ENCODE assay signal across 8 cellular contexts in genomic region chr19:6516018-6516658, GRCh38. TPM values are rescaled to one million over a fixed set of nuclear protein-coding genes. Genes with fewer than 3 reads are reported as not detected.
DNase-seq lines count a peak whose midpoint lies in the region; ATAC-seq and TF ChIP-seq lines count a peak whose summit lies in the region.

No MANE protein-coding gene starts in this region.

- no peaks in the 10 kb centered on the region for H3K27me3 ChIP-seq in body of pancreas

- peak; percentile 100 for DNase-seq in COLO829 (ENCODE audit: low spot score)
- DNase-seq in Kasumi-1 (lab: John Stamatoyannopoulos, UW) = peak; percentile 98 to 99
- DNase-seq in T-helper 2 cell treated with Interferon-gamma antibody and Interleukin-4, amounts not matched to agents 5 μg/mL and 100 μg/mL, for 36 hours (ENCODE audit: low spot score) = peak; percentile 77
- DNase-seq in body of pancreas = peak; percentile 99 to 100 (median 99)
- DNase-seq in hypothalamus (lab: John Stamatoyannopoulos, UW) = peak; percentile 47 to 96 (median 88)
- peak; percentile 93 for DNase-seq in retina
- DNase-seq in NCI-H1105 treated with DMSO at 0.1 percent for 48 hours (lab: John Stamatoyannopoulos, UW) = no peak

- H3K27ac Mint-ChIP-seq in T-helper 2 cell treated with Interferon-gamma antibody and Interleukin-4, amounts not matched to agents 5 μg/mL and 100 μg/mL, for 36 hours = peak overlapping the region; percentile 91

- WGBS in body of pancreas, 2 donors = 1% methylated on average over 19 to 25 of the region's 26 CpGs

- peak overlapping the region; percentile 95 for H3K4me3 Mint-ChIP-seq in T-helper 2 cell treated with Interferon-gamma antibody and Interleukin-4, amounts not matched to agents 5 μg/mL and 100 μg/mL, for 36 hours

- peak overlapping the region; percentile 29 to 46 for H3K4me3 ChIP-seq in body of pancreas

- no peaks in the 10 kb centered on the region for H3K9me3 Mint-ChIP-seq in T-helper 2 cell treated with Interferon-gamma antibody and Interleukin-4, amounts not matched to agents 5 μg/mL and 100 μg/mL, for 36 hours

- TF ChIP-seq CTCF in body of pancreas (IDR thresholded peaks at IDR 0.05) = no peak

- peak overlapping the region; percentile 73 to 86 (median 83) for H3K27ac ChIP-seq in body of pancreas

- H3K4me1 ChIP-seq in body of pancreas = peaks cover 8% of the 10 kb centered on the region

- H3K9me3 ChIP-seq in body of pancreas = no peaks in the 10 kb centered on the region

- peaks cover 30% of the 10 kb centered on the region for H3K4me1 Mint-ChIP-seq in T-helper 2 cell treated with Interferon-gamma antibody and Interleukin-4, amounts not matched to agents 5 μg/mL and 100 μg/mL, for 36 hours (ENCODE audit: low read depth)

- H3K27me3 Mint-ChIP-seq in T-helper 2 cell treated with Interferon-gamma antibody and Interleukin-4, amounts not matched to agents 5 μg/mL and 100 μg/mL, for 36 hours (ENCODE audit: low read depth) = no peaks in the 10 kb centered on the region

- H3K36me3 Mint-ChIP-seq in T-helper 2 cell treated with Interferon-gamma antibody and Interleukin-4, amounts not matched to agents 5 μg/mL and 100 μg/mL, for 36 hours (ENCODE audit: low read depth) = no peaks in the 10 kb centered on the region

- ATAC-seq in GM21423 (IDR thresholded peaks at IDR 0.05; ENCODE audit: unreplicated experiment) (peak; percentile 36), body of pancreas (peak; percentile 92)

- TF ChIP-seq POLR2A in body of pancreas (IDR thresholded peaks at IDR 0.05) = peak in 1 of 3 donors; percentile 53

- intact Hi-C loops in body of pancreas (cut with DNase I) = loop anchor here (10.0 kb wide), 1 partner anchor 229 kb away; no protein-coding TSS in a partner anchor

- H3K36me3 ChIP-seq in body of pancreas (replicated peaks in 1 of 2; ENCODE audit: insufficient read depth in 1 of 2, low read depth in 2 of 2) = no peaks in the 10 kb centered on the region

RNA-seq across cellular contexts. Expression of gene TUBB4A, which starts 14.0 kb away (rescaled TPM):
- 1 to 10 TPM; 3.0 to 3.4 TPM for total RNA-seq in body of pancreas

RNA-seq across cellular contexts. Expression of gene TNFSF9, which starts 14.7 kb away (rescaled TPM):
- total RNA-seq in body of pancreas = 1 to 10 TPM in 1 of 2 donors, not detected in 1; 2.6 TPM

RNA-seq across cellular contexts. Expression of gene DENND1C, which starts 34.6 kb away (rescaled TPM):
- total RNA-seq in body of pancreas = 1 to 10 TPM; 1.0 to 1.3 TPM

RNA-seq across cellular contexts. Expression of gene CRB3, which starts 52.1 kb away (rescaled TPM):
- 10 to 100 TPM; 35.8 to 37.6 TPM for total RNA-seq in body of pancreas

RNA-seq across cellular contexts. Expression of gene SLC25A23, which starts 56.5 kb away (rescaled TPM):
- total RNA-seq in body of pancreas = 10 to 100 TPM; 11.5 to 49.3 TPM
